In the genomic region with DNA sequence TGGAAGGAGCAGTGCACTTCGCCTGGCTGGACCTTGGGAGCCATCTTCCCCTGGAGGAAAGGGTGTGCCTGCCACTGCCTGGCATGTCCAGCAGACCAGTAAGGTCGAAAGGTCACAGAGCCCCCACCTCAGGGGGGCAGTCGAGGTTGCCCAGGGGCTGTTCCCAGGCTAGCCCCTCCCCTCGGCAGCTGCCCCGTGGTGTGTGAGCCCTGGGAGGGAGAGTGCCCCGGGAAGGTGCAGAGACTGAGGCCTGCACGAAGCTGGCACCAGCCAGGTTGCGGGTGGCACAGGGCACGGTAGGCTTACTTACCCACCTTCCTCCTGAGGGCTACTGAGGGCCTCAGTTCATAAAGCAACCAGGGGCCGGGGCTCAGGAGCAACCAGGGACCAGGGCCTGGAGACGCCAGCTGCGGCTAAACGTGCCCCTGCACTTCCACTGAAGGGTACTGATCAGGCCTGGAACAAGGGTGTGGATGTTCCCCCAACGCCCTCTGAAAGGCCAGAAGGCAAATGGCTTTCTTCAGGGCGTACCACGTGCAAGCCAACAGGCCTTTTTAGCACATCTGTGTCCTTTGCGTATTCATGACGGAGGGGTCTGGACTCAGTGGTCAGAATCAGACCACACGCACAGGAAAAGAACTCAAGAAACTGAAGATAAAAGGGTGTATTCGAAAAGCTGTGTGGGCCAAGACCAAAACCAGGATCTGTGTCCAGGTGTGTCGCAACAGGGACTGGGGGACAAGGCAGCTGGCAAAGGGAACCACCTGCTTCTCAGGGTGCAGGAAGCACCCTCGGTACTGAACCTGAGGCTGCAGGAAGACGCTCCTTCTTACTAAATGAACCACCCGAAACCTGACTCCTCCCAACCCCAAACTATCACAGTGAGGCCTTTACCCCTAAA, we compare ENCODE assay signal across 15 cellular contexts. TPM values are rescaled to one million over a fixed set of nuclear protein-coding genes. Genes with fewer than 3 reads are reported as not detected.
DNase-seq lines count a peak whose midpoint lies in the region; ATAC-seq and TF ChIP-seq lines count a peak whose summit lies in the region.
"Had no signal": no experiment of that assay in that cellular context is flagged by ENCODE, and none has a peak within 500 bp of the region (broad histone marks: within the 10 kb centered on the region; RNA-seq: fewer than 3 reads in every experiment).

No MANE protein-coding gene starts in this region.

- H3K36me3 ChIP-seq in A673 (ENCODE audit: insufficient read depth, low read length, poor library complexity, severe bottlenecking) = peaks cover 49% of the 10 kb centered on the region
- peaks cover 44% of the 10 kb centered on the region for H3K36me3 ChIP-seq in CD4-positive, alpha-beta memory T cell (ENCODE audit: insufficient read depth, low read length)
- peaks cover 0 to 51% (median 18%) of the 10 kb centered on the region in 4 donors for H3K36me3 ChIP-seq in right lobe of liver

- whole genome bisulfite sequencing in right lobe of liver (ENCODE audit: insufficient coverage, low coverage, low lambda C conversion rate, missing lambda C conversion rate) = 70% methylated on average over 11 of the region's 24 CpGs

- H3K36me3 Mint-ChIP-seq in CD4-positive, alpha-beta memory T cell = peaks cover 20 to 53% of the 10 kb centered on the region in 2 donors
- peaks cover 38% of the 10 kb centered on the region for H3K36me3 Mint-ChIP-seq in endothelial cell (ENCODE audit: low read depth, unreplicated experiment)

- POLR2A ChIA-PET in A673 (lab: Charles Lee; ENCODE audit: low non-redundant PET) = no interaction called here
- POLR2A ChIA-PET in CD4-positive, alpha-beta memory T cell (lab: Charles Lee; ENCODE audit: partially characterized antibody) = no interaction called here

- H3K27ac ChIP-seq in A673 (ENCODE audit: low read depth, low read length, poor library complexity, severe bottlenecking) (peak overlapping the region; percentile 21), right lobe of liver (no peak overlapping the region)
- no peak overlapping the region for H3K27ac ChIP-seq in CD4-positive, alpha-beta memory T cell (ENCODE audit: low read depth, low read length)
- H3K27ac ChIP-seq: lower lobe of right lung, SJSA1 had no signal

- intact Hi-C loops in A673 (cut with micrococcal nuclease; ENCODE audit: unreplicated experiment) = no loop called here
- intact Hi-C loops in CD4-positive, alpha-beta memory T cell (cut with micrococcal nuclease) = no loop called here
- intact Hi-C loops in right lobe of liver (cut with DNase I) = no loop called here

- no peak overlapping the region for H3K4me3 Mint-ChIP-seq in CD4-positive, alpha-beta memory T cell
- H3K4me3 Mint-ChIP-seq in endothelial cell (ENCODE audit: unreplicated experiment) = no peak overlapping the region
- H3K4me3 Mint-ChIP-seq: activated CD8-positive, alpha-beta T cell treated with anti-CD3 and anti-CD28 coated beads for 36 hours; nephron had no signal

- CTCF ChIA-PET in A673 (lab: Charles Lee) = interaction anchor here (0.6 kb wide), 1 partner anchor 86 kb away, joined by 3 read pairs; no protein-coding TSS in a partner anchor
- CTCF ChIA-PET in CD4-positive, alpha-beta memory T cell (lab: Charles Lee; ENCODE audit: partially characterized antibody) = interaction anchor here (1.7 kb wide), 1 partner anchor 13 kb away, joined by 4 read pairs; no protein-coding TSS in a partner anchor

- peaks cover 31% of the 10 kb centered on the region for H3K4me1 ChIP-seq in A673 (ENCODE audit: insufficient read depth, low read length, poor library complexity, severe bottlenecking)
- peaks cover 11% of the 10 kb centered on the region for H3K4me1 ChIP-seq in CD4-positive, alpha-beta memory T cell (ENCODE audit: insufficient read depth, low read length)
- H3K4me1 ChIP-seq in right lobe of liver = peaks cover 0 to 21% (median 10%) of the 10 kb centered on the region in 4 donors
- H3K4me1 ChIP-seq: lower lobe of right lung had no signal

- BruUV-seq in A673 (replicated peaks; lab: Mats Ljungman, UMichigan) = no TSS peak

- H3K27me3 ChIP-seq in A673 (replicated peaks; ENCODE audit: insufficient read depth, low read depth, low read length, poor library complexity) (no peaks in the 10 kb centered on the region), right lobe of liver (no peaks in the 10 kb centered on the region)
- H3K27me3 ChIP-seq in CD4-positive, alpha-beta memory T cell (ENCODE audit: insufficient read depth, low read length) = no peaks in the 10 kb centered on the region
- H3K27me3 ChIP-seq: BE2C, SJSA1 had no signal

- TF ChIP-seq POLR2A in right lobe of liver (IDR thresholded peaks at IDR 0.05) (no peak), erythroblast (IDR thresholded peaks at IDR 0.05; ENCODE audit: low read length) (no peak)

- ATAC-seq in right lobe of liver = peak; percentile 3 to 61 (median 24)
- ATAC-seq: activated CD8-positive, alpha-beta T cell treated with anti-CD3 and anti-CD28 coated beads for 36 hours; lower lobe of right lung had no signal

- peak overlapping the region in 5 of 7 donors; percentile 9 to 90 (median 35) for H3K27ac Mint-ChIP-seq in CD4-positive, alpha-beta memory T cell
- no peak overlapping the region for H3K27ac Mint-ChIP-seq in endothelial cell (ENCODE audit: unreplicated experiment)
- H3K27ac Mint-ChIP-seq: activated CD8-positive, alpha-beta T cell treated with anti-CD3 and anti-CD28 coated beads for 36 hours; nephron had no signal

- peaks cover 2 to 18% (median 13%) of the 10 kb centered on the region in 4 donors for H3K4me1 Mint-ChIP-seq in CD4-positive, alpha-beta memory T cell
- peaks cover 4% of the 10 kb centered on the region for H3K4me1 Mint-ChIP-seq in endothelial cell (ENCODE audit: unreplicated experiment)

- DNase-seq in A673 (ENCODE audit: low spot score) (no peak), RPMI8226 (peak; percentile 83), right lobe of liver (peak in 1 of 3 donors; percentile 64), endothelial cell (ENCODE audit: low spot score) (no peak), erythroblast (lab: John Stamatoyannopoulos, UW) (no peak), NCI-H146 treated with DMSO at 0.1 percent for 48 hours (lab: John Stamatoyannopoulos, UW; ENCODE audit: unreplicated experiment) (no peak), RKO (ENCODE audit: low spot score) (no peak)
- DNase-seq in CD4-positive, alpha-beta memory T cell = no peak
- DNase-seq: activated CD8-positive, alpha-beta T cell treated with anti-CD3 and anti-CD28 coated beads for 36 hours; activated effector memory CD4-positive, alpha-beta T cell treated with Interleukin-2 at 50 U/mL for 16 hours; BE2C; cortex of kidney; lower lobe of right lung had no signal

- no peak overlapping the region for H3K4me3 ChIP-seq in A673 (ENCODE audit: low read depth, low read length, poor library complexity, severe bottlenecking)
- H3K4me3 ChIP-seq in CD4-positive, alpha-beta memory T cell (ENCODE audit: low read length in 2 of 2) = no peak overlapping the region
- H3K4me3 ChIP-seq in right lobe of liver = no peak overlapping the region
- H3K4me3 ChIP-seq: lower lobe of right lung, SJSA1 had no signal

- no peaks in the 10 kb centered on the region for H3K27me3 Mint-ChIP-seq in CD4-positive, alpha-beta memory T cell
- peaks cover 3% of the 10 kb centered on the region for H3K27me3 Mint-ChIP-seq in endothelial cell (ENCODE audit: unreplicated experiment)
- H3K27me3 Mint-ChIP-seq: activated CD8-positive, alpha-beta T cell treated with anti-CD3 and anti-CD28 coated beads for 36 hours had no signal

- no peak for TF ChIP-seq CTCF in A673 (conservative IDR thresholded peaks at IDR 0.05; ENCODE audit: low read depth, low read length)
- TF ChIP-seq CTCF in right lobe of liver (IDR thresholded peaks at IDR 0.05) = no peak
- no peak for TF ChIP-seq CTCF in endothelial cell (IDR thresholded peaks at IDR 0.05; ENCODE audit: unreplicated experiment)

- H3K9me3 ChIP-seq in A673 (ENCODE audit: low read depth, low read length, poor library complexity, severe bottlenecking) (no peaks in the 10 kb centered on the region), right lobe of liver (no peaks in the 10 kb centered on the region)
- no peaks in the 10 kb centered on the region for H3K9me3 ChIP-seq in CD4-positive, alpha-beta memory T cell (ENCODE audit: control insufficient read depth in 1 of 2, low read length in 2 of 2)
- H3K9me3 ChIP-seq: BE2C, lower lobe of right lung, SJSA1 had no signal

- H3K9me3 Mint-ChIP-seq in CD4-positive, alpha-beta memory T cell = no peaks in the 10 kb centered on the region
- H3K9me3 Mint-ChIP-seq in endothelial cell (ENCODE audit: unreplicated experiment) = no peaks in the 10 kb centered on the region
- H3K9me3 Mint-ChIP-seq: activated CD8-positive, alpha-beta T cell treated with anti-CD3 and anti-CD28 coated beads for 36 hours; nephron had no signal

RNA-seq across cellular contexts. Expression of a gene that starts 24.4 kb away (rescaled TPM):
- total RNA-seq in A673 (2021) = 13.9 and 16.1 TPM in 2 replicates
- 10 to 100 TPM in 1 of 2 experiments, 1 to 10 TPM in 1; 9.9 to 10.3 TPM for total RNA-seq in CD4-positive, alpha-beta memory T cell
- 1 to 10 TPM in 1 of 2 donors, under 1 TPM in 1; 0.52 to 2.5 TPM for polyA plus RNA-seq in CD4-positive, alpha-beta memory T cell
- total RNA-seq in right lobe of liver = 1 to 10 TPM; 2.9 to 5.1 (median 3.9) TPM
- 30.9 TPM for total RNA-seq in endothelial cell (ENCODE audit: unreplicated experiment)

RNA-seq across cellular contexts. Expression of a gene that starts 40.2 kb away (rescaled TPM):
- total RNA-seq in A673 (2021) (61.7 and 64.4 TPM in 2 replicates), right lobe of liver (10 to 100 TPM; 18.3 to 28.1 (median 21.1) TPM), endothelial cell (ENCODE audit: unreplicated experiment) (61.0 TPM)
- 100 to 1,000 TPM; 127 to 129 TPM for total RNA-seq in CD4-positive, alpha-beta memory T cell
- 10 to 100 TPM; 24.7 to 39.7 TPM for polyA plus RNA-seq in CD4-positive, alpha-beta memory T cell

RNA-seq across cellular contexts. Expression of a gene that starts 51.9 kb away (rescaled TPM):
- total RNA-seq in A673 (2021) (40.2 and 42.0 TPM in 2 replicates), right lobe of liver (10 to 100 TPM; 12.6 to 18.9 (median 15.1) TPM), endothelial cell (ENCODE audit: unreplicated experiment) (45.0 TPM)
- total RNA-seq in CD4-positive, alpha-beta memory T cell = 10 to 100 TPM; 44.4 to 47.8 TPM
- polyA plus RNA-seq in CD4-positive, alpha-beta memory T cell = 10 to 100 TPM; 11.2 to 19.1 TPM
